10 cellular contexts compared by ENCODE assay signal in genomic region chr3:151690645-151691044, GRCh38. TPM values are rescaled to one million over a fixed set of nuclear protein-coding genes. Genes with fewer than 3 reads are reported as not detected.
"Had no signal": no experiment of that assay in that cellular context is flagged by ENCODE, and none has a peak within 500 bp of the region (broad histone marks: within the 10 kb centered on the region; RNA-seq: fewer than 3 reads in every experiment).

No MANE protein-coding gene starts in this region.

- H3K27ac ChIP-seq: HL-60, KMS-11 had no signal

- ATAC-seq: HepG2 had no signal

- H3K4me2 ChIP-seq: KMS-11 had no signal

- FAIRE-seq: HepG2, HTR-8/SVneo had no signal

- DNase-seq: IMR-90, KBM-7, KG1 had no signal

- H3K9ac ChIP-seq: KMS-11 had no signal

RNA-seq across cellular contexts. Expression of gene AADACL2, which starts 43.1 kb away (rescaled TPM):
- total RNA-seq: HepG2, HT-29, HT1080, IMR-90 had no signal
- polyA plus RNA-seq: HepG2, IgD-negative memory B cell, IMR-90 had no signal
